Comparison of ENCODE assay signal across 8 cellular contexts in the genomic region with DNA sequence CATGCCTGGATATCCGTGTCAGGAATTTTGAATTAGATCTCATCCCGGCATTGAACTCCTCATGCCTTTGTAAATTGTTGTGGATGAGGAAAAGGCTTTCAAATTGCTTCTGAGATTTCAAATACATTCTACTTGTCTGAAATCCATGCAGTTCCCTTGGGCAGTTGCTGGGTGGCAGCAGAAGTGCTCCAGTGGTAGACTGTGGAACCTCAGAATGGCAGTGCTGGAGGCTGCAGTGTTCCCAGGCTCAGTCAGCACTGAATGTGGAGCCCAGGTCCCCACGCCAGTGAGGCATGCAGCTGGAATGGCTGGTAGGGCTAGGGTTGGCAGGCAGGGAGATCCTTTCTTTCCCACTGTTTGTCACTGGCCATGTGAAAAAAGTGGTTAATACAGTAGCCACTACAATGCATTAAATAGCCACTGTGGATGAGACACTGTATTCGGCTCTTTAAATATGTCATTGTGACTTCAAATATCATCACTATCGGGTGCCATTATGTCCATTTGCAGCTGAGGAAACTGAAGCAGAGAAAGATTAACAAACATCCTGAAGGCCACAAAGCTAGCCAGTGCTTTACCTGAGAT.
DNase-seq lines count a peak whose midpoint lies in the region; ATAC-seq and TF ChIP-seq lines count a peak whose summit lies in the region.

No MANE protein-coding gene starts in this region.

- ATAC-seq in GM18498 (IDR thresholded peaks at IDR 0.05; ENCODE audit: unreplicated experiment) (peak; percentile 72), HG03025 (IDR thresholded peaks at IDR 0.05; ENCODE audit: low FRiP score, unreplicated experiment) (peak; percentile 57)

- DNase-seq in A673 (ENCODE audit: low spot score) (peak; percentile 91), NCI-H2196 (lab: John Stamatoyannopoulos, UW; ENCODE audit: unreplicated experiment) (peak; percentile 85), epithelial cell of proximal tubule (ENCODE audit: low read depth) (peak; percentile 50), activated gamma-delta T cell (lab: John Stamatoyannopoulos, UW) (no peak)

- CTCF ChIA-PET in A673 (lab: Charles Lee) = no interaction called here

- H3K4me2 ChIP-seq in neural cell (ENCODE audit: low read length) = no peak overlapping the region

- no peaks in the 10 kb centered on the region for H3K36me3 ChIP-seq in A673 (ENCODE audit: insufficient read depth, low read length, poor library complexity, severe bottlenecking)
- H3K36me3 ChIP-seq in neural cell (ENCODE audit: insufficient read depth, low read length) = no peaks in the 10 kb centered on the region

- peaks cover 65% of the 10 kb centered on the region for H3K4me1 ChIP-seq in A673 (ENCODE audit: insufficient read depth, low read length, poor library complexity, severe bottlenecking)

- no peaks in the 10 kb centered on the region for H4K20me1 ChIP-seq in neural cell (ENCODE audit: insufficient read depth)

- no peaks in the 10 kb centered on the region for H3K79me2 ChIP-seq in neural cell (replicated peaks; ENCODE audit: insufficient read depth, low read length)

- intact Hi-C loops in A673 (cut with micrococcal nuclease; ENCODE audit: unreplicated experiment) = loop anchor here (1.0 to 10.0 kb wide), 4 partner anchors 137 to 1112 kb away; no protein-coding TSS in a partner anchor

- H3K9ac ChIP-seq in neural cell (ENCODE audit: low read length) = no peak overlapping the region

- H3K9me3 ChIP-seq in A673 (ENCODE audit: low read depth, low read length, poor library complexity, severe bottlenecking) (no peaks in the 10 kb centered on the region), neural cell (ENCODE audit: low read length) (no peaks in the 10 kb centered on the region)

- TF ChIP-seq CTCF in A673 (conservative IDR thresholded peaks at IDR 0.05; ENCODE audit: low read depth, low read length) (peak; percentile 88), VCaP (conservative IDR thresholded peaks at IDR 0.05) (peak; percentile 86), epithelial cell of proximal tubule (conservative IDR thresholded peaks at IDR 0.05; ENCODE audit: low read depth, low read length) (peak; percentile 90), neural cell (IDR thresholded peaks at IDR 0.05; ENCODE audit: poor library complexity, severe bottlenecking) (peak; percentile 70)

- POLR2A ChIA-PET in A673 (lab: Charles Lee; ENCODE audit: low non-redundant PET) = interaction anchor here (0.5 to 0.6 kb wide), 2 partner anchors 451 to 617 kb away, joined by 3 read pairs; no protein-coding TSS in a partner anchor

- no TSS peak for BruUV-seq in A673 (replicated peaks; lab: Mats Ljungman, UMichigan)

- H2AFZ ChIP-seq in neural cell (ENCODE audit: low read depth, low read length) = no peak overlapping the region

- H3K4me3 ChIP-seq in A673 (ENCODE audit: low read depth, low read length, poor library complexity, severe bottlenecking) = no peak overlapping the region
- no peak overlapping the region for H3K4me3 ChIP-seq in epithelial cell of proximal tubule (ENCODE audit: low read depth, low read length)
- H3K4me3 ChIP-seq in neural cell (ENCODE audit: low read length) = no peak overlapping the region

- H3K27ac ChIP-seq in A673 (ENCODE audit: low read depth, low read length, poor library complexity, severe bottlenecking) = peak overlapping the region; percentile 78
- peak overlapping the region; percentile 21; the same call in 1 of the 2 replicates for H3K27ac ChIP-seq in VCaP
- H3K27ac ChIP-seq in neural cell (ENCODE audit: low read length) = no peak overlapping the region

- H3K27me3 ChIP-seq in A673 (replicated peaks; ENCODE audit: insufficient read depth, low read depth, low read length, poor library complexity) (no peaks in the 10 kb centered on the region), neural cell (ENCODE audit: insufficient read depth, low read depth, low read length) (no peaks in the 10 kb centered on the region)

- H3K9me2 ChIP-seq in neural cell (ENCODE audit: insufficient read depth, low read length) = no peaks in the 10 kb centered on the region

- TF ChIP-seq RAD21 in neural cell (conservative IDR thresholded peaks at IDR 0.05) = peak; percentile 75

- no peaks in the 10 kb centered on the region for H3F3A ChIP-seq in neural cell (ENCODE audit: insufficient read depth, low read length, poor library complexity, severe bottlenecking)

- TF ChIP-seq EP300 in neural cell (conservative IDR thresholded peaks at IDR 0.05; ENCODE audit: poor library complexity, severe bottlenecking) = no peak

TF ChIP-seq in neural cell, 6 proteins besides CTCF, POLR2A, EP300 and RAD21:
- peak; percentile 69 for TF ChIP-seq SMC3 (conservative IDR thresholded peaks at IDR 0.05; ENCODE audit: poor library complexity)
- TF ChIP-seq, protein P1, sequence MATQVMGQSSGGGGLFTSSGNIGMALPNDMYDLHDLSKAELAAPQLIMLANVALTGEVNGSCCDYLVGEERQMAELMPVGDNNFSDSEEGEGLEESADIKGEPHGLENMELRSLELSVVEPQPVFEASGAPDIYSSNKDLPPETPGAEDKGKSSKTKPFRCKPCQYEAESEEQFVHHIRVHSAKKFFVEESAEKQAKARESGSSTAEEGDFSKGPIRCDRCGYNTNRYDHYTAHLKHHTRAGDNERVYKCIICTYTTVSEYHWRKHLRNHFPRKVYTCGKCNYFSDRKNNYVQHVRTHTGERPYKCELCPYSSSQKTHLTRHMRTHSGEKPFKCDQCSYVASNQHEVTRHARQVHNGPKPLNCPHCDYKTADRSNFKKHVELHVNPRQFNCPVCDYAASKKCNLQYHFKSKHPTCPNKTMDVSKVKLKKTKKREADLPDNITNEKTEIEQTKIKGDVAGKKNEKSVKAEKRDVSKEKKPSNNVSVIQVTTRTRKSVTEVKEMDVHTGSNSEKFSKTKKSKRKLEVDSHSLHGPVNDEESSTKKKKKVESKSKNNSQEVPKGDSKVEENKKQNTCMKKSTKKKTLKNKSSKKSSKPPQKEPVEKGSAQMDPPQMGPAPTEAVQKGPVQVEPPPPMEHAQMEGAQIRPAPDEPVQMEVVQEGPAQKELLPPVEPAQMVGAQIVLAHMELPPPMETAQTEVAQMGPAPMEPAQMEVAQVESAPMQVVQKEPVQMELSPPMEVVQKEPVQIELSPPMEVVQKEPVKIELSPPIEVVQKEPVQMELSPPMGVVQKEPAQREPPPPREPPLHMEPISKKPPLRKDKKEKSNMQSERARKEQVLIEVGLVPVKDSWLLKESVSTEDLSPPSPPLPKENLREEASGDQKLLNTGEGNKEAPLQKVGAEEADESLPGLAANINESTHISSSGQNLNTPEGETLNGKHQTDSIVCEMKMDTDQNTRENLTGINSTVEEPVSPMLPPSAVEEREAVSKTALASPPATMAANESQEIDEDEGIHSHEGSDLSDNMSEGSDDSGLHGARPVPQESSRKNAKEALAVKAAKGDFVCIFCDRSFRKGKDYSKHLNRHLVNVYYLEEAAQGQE (IDR thresholded peaks at IDR 0.05; ENCODE audit: borderline replicate concordance) = no peak
